In the genomic region with DNA sequence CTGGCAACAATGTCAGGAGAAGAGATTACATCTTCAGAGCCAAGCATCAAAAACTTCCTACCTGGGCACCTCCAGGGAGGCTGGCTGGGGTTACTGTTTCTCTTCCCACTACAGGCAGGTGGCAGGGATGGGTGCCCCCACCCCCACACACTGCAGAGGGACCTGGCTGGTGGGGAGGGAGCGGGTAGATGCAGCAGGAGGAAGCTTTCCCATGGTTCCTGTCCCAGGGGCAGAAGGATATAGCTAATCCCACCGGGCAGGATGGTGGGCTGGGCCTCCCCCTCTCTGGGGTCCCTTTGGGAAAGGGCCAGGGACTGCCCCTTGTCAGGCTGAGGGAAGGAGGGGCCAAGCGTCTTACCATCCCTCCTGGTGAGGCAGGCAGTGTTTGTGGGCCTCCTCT, we compare ENCODE assay signal across 2 cellular contexts.
TF ChIP-seq lines count a peak whose summit lies in the region.

No MANE protein-coding gene starts in this region.

TF ChIP-seq in A549, 52 proteins besides CTCF, POLR2A, EP300 and RAD21:
- TF ChIP-seq TP53 (CRISPR knock-in tag; IDR thresholded peaks at IDR 0.05), result no peak
- TF ChIP-seq MAFK (IDR thresholded peaks at IDR 0.05; ENCODE audit: partially characterized antibody), result no peak
- TF ChIP-seq, protein P1, sequence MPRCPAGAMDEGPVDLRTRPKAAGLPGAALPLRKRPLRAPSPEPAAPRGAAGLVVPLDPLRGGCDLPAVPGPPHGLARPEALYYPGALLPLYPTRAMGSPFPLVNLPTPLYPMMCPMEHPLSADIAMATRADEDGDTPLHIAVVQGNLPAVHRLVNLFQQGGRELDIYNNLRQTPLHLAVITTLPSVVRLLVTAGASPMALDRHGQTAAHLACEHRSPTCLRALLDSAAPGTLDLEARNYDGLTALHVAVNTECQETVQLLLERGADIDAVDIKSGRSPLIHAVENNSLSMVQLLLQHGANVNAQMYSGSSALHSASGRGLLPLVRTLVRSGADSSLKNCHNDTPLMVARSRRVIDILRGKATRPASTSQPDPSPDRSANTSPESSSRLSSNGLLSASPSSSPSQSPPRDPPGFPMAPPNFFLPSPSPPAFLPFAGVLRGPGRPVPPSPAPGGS (IDR thresholded peaks at IDR 0.05), result no peak
- TF ChIP-seq, protein P2, sequence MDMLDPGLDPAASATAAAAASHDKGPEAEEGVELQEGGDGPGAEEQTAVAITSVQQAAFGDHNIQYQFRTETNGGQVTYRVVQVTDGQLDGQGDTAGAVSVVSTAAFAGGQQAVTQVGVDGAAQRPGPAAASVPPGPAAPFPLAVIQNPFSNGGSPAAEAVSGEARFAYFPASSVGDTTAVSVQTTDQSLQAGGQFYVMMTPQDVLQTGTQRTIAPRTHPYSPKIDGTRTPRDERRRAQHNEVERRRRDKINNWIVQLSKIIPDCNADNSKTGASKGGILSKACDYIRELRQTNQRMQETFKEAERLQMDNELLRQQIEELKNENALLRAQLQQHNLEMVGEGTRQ (IDR thresholded peaks at IDR 0.05), result no peak
- no peak for TF ChIP-seq RFX5 (IDR thresholded peaks at IDR 0.05)
- TF ChIP-seq EHMT2 (IDR thresholded peaks at IDR 0.05; ENCODE audit: low read depth), result no peak
- no peak for TF ChIP-seq HEYL (CRISPR knock-in tag; IDR thresholded peaks at IDR 0.05)
- TF ChIP-seq CBX8 (IDR thresholded peaks at IDR 0.05), result no peak
- TF ChIP-seq, protein P3, sequence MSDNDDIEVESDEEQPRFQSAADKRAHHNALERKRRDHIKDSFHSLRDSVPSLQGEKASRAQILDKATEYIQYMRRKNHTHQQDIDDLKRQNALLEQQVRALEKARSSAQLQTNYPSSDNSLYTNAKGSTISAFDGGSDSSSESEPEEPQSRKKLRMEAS (IDR thresholded peaks at IDR 0.05), result no peak
- no peak for TF ChIP-seq ZFP36 (IDR thresholded peaks at IDR 0.05; ENCODE audit: borderline replicate concordance, partially characterized antibody)
- no peak for TF ChIP-seq RARB (CRISPR knock-in tag; IDR thresholded peaks at IDR 0.05)
- TF ChIP-seq FOSL2 (IDR thresholded peaks at IDR 0.05), result no peak
- TF ChIP-seq FOSL2 (CRISPR knock-in tag; IDR thresholded peaks at IDR 0.05), result no peak
- no peak for TF ChIP-seq KDM5A (IDR thresholded peaks at IDR 0.05)
- TF ChIP-seq CHD4 (IDR thresholded peaks at IDR 0.05; ENCODE audit: borderline replicate concordance), result no peak
- TF ChIP-seq ESRRA (IDR thresholded peaks at IDR 0.05; ENCODE audit: borderline replicate concordance, low read length), result no peak
- TF ChIP-seq GATA3 (IDR thresholded peaks at IDR 0.05; ENCODE audit: borderline replicate concordance), result no peak
- TF ChIP-seq PHF8 (IDR thresholded peaks at IDR 0.05; ENCODE audit: borderline replicate concordance, low read depth), result no peak
- TF ChIP-seq, protein P4, sequence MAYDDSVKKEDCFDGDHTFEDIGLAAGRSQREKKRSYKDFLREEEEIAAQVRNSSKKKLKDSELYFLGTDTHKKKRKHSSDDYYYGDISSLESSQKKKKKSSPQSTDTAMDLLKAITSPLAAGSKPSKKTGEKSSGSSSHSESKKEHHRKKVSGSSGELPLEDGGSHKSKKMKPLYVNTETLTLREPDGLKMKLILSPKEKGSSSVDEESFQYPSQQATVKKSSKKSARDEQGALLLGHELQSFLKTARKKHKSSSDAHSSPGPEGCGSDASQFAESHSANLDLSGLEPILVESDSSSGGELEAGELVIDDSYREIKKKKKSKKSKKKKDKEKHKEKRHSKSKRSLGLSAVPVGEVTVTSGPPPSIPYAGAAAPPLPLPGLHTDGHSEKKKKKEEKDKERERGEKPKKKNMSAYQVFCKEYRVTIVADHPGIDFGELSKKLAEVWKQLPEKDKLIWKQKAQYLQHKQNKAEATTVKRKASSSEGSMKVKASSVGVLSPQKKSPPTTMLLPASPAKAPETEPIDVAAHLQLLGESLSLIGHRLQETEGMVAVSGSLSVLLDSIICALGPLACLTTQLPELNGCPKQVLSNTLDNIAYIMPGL (CRISPR knock-in tag; IDR thresholded peaks at IDR 0.05; ENCODE audit: borderline replicate concordance), result no peak
- TF ChIP-seq, protein P5, sequence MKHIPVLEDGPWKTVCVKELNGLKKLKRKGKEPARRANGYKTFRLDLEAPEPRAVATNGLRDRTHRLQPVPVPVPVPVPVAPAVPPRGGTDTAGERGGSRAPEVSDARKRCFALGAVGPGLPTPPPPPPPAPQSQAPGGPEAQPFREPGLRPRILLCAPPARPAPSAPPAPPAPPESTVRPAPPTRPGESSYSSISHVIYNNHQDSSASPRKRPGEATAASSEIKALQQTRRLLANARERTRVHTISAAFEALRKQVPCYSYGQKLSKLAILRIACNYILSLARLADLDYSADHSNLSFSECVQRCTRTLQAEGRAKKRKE (CRISPR knock-in tag; IDR thresholded peaks at IDR 0.05; ENCODE audit: low read depth), result no peak

TF ChIP-seq in IMR-90, 13 proteins besides CTCF, POLR2A, EP300 and RAD21 (continued from another document):
- TF ChIP-seq BHLHE40 (IDR thresholded peaks at IDR 0.05; ENCODE audit: low read depth, low read length) (no peak), FOS (IDR thresholded peaks at IDR 0.05; ENCODE audit: low read depth, low read length) (no peak), MAZ (IDR thresholded peaks at IDR 0.05; ENCODE audit: borderline replicate concordance, low read depth, low read length) (no peak), CHD1 (IDR thresholded peaks at IDR 0.05; ENCODE audit: low read depth, low read length) (no peak), NFE2L2 (IDR thresholded peaks at IDR 0.05; ENCODE audit: low read depth, low read length) (no peak), MAFK (IDR thresholded peaks at IDR 0.05; ENCODE audit: low read depth, low read length) (no peak), CEBPB (IDR thresholded peaks at IDR 0.05; ENCODE audit: low read depth, low read length) (no peak), SMC3 (IDR thresholded peaks at IDR 0.05; ENCODE audit: low read depth, low read length) (no peak), RFX5 (IDR thresholded peaks at IDR 0.05; ENCODE audit: low read depth, low read length) (no peak), RCOR1 (IDR thresholded peaks at IDR 0.05; ENCODE audit: insufficient replicate concordance, low read length) (no peak)
- TF ChIP-seq, protein P2 (IDR thresholded peaks at IDR 0.05; ENCODE audit: low read depth, low read length), result no peak
- TF ChIP-seq, protein P6, sequence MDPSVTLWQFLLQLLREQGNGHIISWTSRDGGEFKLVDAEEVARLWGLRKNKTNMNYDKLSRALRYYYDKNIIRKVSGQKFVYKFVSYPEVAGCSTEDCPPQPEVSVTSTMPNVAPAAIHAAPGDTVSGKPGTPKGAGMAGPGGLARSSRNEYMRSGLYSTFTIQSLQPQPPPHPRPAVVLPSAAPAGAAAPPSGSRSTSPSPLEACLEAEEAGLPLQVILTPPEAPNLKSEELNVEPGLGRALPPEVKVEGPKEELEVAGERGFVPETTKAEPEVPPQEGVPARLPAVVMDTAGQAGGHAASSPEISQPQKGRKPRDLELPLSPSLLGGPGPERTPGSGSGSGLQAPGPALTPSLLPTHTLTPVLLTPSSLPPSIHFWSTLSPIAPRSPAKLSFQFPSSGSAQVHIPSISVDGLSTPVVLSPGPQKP (IDR thresholded peaks at IDR 0.05; ENCODE audit: borderline replicate concordance, low read depth, low read length), result no peak
